In the genomic region with DNA sequence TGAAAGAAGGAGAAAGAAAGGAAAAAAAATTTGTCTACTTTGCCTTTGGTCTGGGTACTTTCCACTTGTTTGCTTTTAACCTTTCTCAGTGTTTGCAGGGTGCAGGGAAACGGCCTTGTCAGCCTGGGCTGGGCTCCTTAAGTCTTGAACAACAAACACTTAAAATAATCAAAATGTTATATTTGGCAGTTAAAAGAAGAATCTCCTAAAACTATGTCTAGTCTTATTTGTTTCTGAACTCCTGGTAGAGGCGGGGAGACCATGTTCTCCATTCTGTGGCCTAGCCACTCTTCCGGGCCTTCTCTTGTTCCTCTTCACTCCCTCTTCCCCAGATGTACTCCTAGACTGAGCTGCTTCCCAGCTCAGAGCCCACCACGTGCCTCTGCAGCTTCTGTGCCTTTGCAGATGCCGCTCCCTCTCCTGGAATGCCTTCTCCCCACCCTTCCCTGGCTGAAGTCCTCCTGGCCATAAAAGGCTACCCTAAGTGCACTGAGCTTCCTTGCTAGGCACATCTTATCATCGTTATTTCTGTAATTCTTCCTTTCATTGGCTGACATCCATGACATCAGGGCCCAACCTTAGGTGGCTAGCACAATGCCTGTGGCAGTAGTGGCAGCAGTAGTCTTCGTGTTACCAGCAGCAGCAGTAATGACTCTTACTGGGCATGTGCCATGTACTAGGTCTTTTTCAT, we compare ENCODE assay signal across 9 cellular contexts.
DNase-seq lines count a peak whose midpoint lies in the region; ATAC-seq and TF ChIP-seq lines count a peak whose summit lies in the region.
"Had no signal": no experiment of that assay in that cellular context is flagged by ENCODE, and none has a peak within 500 bp of the region (broad histone marks: within the 10 kb centered on the region; RNA-seq: fewer than 3 reads in every experiment).

No MANE protein-coding gene starts in this region.

- peak overlapping the region; percentile 86 for H3K27ac ChIP-seq in layer of hippocampus (ENCODE audit: low read depth, low read length)

- H3K27me3 ChIP-seq in layer of hippocampus (ENCODE audit: control insufficient read depth, insufficient read depth, low read length) = no peaks in the 10 kb centered on the region

- H3K27me3 Mint-ChIP-seq in stimulated activated naive CD8-positive, alpha-beta T cell treated with anti-CD3 and anti-CD28 coated beads, Interleukin-15, amount 100 ng/mL, for 72 hours = no peaks in the 10 kb centered on the region

- H3K4me3 Mint-ChIP-seq in stimulated activated naive CD8-positive, alpha-beta T cell treated with anti-CD3 and anti-CD28 coated beads, Interleukin-15, amount 100 ng/mL, for 72 hours = peak overlapping the region; percentile 15 to 52

- peaks cover 0 to 5% of the 10 kb centered on the region in 2 donors for H3K9me3 Mint-ChIP-seq in stimulated activated naive CD8-positive, alpha-beta T cell treated with anti-CD3 and anti-CD28 coated beads, Interleukin-15, amount 100 ng/mL, for 72 hours

- H3K4me1 Mint-ChIP-seq in stimulated activated naive CD8-positive, alpha-beta T cell treated with anti-CD3 and anti-CD28 coated beads, Interleukin-15, amount 100 ng/mL, for 72 hours = peaks cover 48% of the 10 kb centered on the region

- TF ChIP-seq CTCF in HFF-Myc (IDR thresholded peaks at IDR 0.05; ENCODE audit: low read depth, low read length, missing control alignments) = no peak

- peak overlapping the region; percentile 57 to 94 for H3K27ac Mint-ChIP-seq in stimulated activated naive CD8-positive, alpha-beta T cell treated with anti-CD3 and anti-CD28 coated beads, Interleukin-15, amount 100 ng/mL, for 72 hours

- no peak for ATAC-seq in stimulated activated naive CD8-positive, alpha-beta T cell treated with anti-CD3 and anti-CD28 coated beads, Interleukin-15, amount 100 ng/mL, for 72 hours
- ATAC-seq in HG03108 (IDR thresholded peaks at IDR 0.05; ENCODE audit: unreplicated experiment) (no peak), GM21528 (IDR thresholded peaks at IDR 0.05; ENCODE audit: low FRiP score, unreplicated experiment) (no peak)

- DNase-seq in HFF-Myc (ENCODE audit: extremely low read depth, low read depth) = peak; percentile 42
- DNase-seq in astrocyte of the hippocampus (ENCODE audit: low read depth, low spot score) = peak; percentile 45
- peak in 1 of 2 donors; percentile 26 for DNase-seq in stimulated activated naive CD8-positive, alpha-beta T cell treated with anti-CD3 and anti-CD28 coated beads, Interleukin-15, amount 100 ng/mL, for 72 hours
- DNase-seq in SHP77 treated with DMSO at 0.1 percent for 48 hours (lab: John Stamatoyannopoulos, UW) = no peak
- no peak for DNase-seq in NOMO-1 (lab: John Stamatoyannopoulos, UW; ENCODE audit: unreplicated experiment in 2 of 2)
- DNase-seq: activated CD4-positive, CD25-positive, alpha-beta regulatory T cell had no signal

- H3K4me3 ChIP-seq in HFF-Myc (replicated peaks; ENCODE audit: low read depth, low read length) = no peak overlapping the region

Comparison
In these comparisons a context has a peak if more than half of its experiments do, and no peak if none do; other contexts are left out.
1. DNase-seq: peak in HFF-Myc (single experiment) and astrocyte of the hippocampus (single experiment); none in SHP77 treated with DMSO at 0.1 percent for 48 hours (single experiment) and NOMO-1 (0 of 2).